In genomic region chr12:127113945-127114344, GRCh38 we compare ENCODE assay signal across 1 cellular context.
TF ChIP-seq lines count a peak whose summit lies in the region.

No MANE protein-coding gene starts in this region.

TF ChIP-seq in WTC11, 78 proteins besides CTCF, POLR2A, EP300 and RAD21 (continued from another document):
- TF ChIP-seq HMGXB4 (CRISPR knock-in tag; IDR thresholded peaks at IDR 0.05) (no peak), RELA (CRISPR knock-in tag; IDR thresholded peaks at IDR 0.05; ENCODE audit: borderline replicate concordance) (no peak), HMGA2 (CRISPR knock-in tag; IDR thresholded peaks at IDR 0.05) (no peak), SOX15 (CRISPR knock-in tag; IDR thresholded peaks at IDR 0.05) (no peak)
